Comparison of ENCODE assay signal across 18 cellular contexts in the genomic region with DNA sequence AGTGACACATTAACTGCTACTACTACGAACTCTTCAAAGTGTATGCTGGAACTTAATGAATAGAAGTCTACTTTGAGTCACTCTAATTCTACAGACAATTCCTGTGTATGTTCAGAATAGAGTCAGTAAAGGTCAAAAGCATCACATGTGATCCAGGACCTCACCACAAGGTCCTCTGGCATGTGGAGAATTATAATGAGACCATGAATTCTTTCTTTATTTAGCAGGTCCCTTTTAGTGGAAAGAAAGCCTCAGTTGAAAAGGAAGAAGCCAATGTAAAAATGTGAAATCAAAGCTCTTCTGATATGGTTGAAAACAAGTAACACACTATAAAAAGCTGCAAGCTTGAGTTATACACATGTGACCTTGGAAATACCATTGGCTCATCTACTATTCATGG.
DNase-seq lines count a peak whose midpoint lies in the region; TF ChIP-seq lines count a peak whose summit lies in the region.
"Had no signal": no experiment of that assay in that cellular context is flagged by ENCODE, and none has a peak within 500 bp of the region (broad histone marks: within the 10 kb centered on the region; RNA-seq: fewer than 3 reads in every experiment).

No MANE protein-coding gene starts in this region.

- H3K27ac ChIP-seq in colonic mucosa: no peak overlapping the region
- H3K27ac ChIP-seq: BLaER1 had no signal

- intact Hi-C loops in colonic mucosa (cut with DNase I): no loop called here

- no peaks in the 10 kb centered on the region for H3K27me3 Mint-ChIP-seq in progenitor cell of endocrine pancreas
- H3K27me3 Mint-ChIP-seq: CD4-positive, alpha-beta memory T cell; CD4-positive, CD25-positive, alpha-beta regulatory T cell; CD8-positive, alpha-beta memory T cell had no signal

- no peaks in the 10 kb centered on the region for H3K9me3 Mint-ChIP-seq in progenitor cell of endocrine pancreas (ENCODE audit: low read depth)

- H3K9me3 ChIP-seq in colonic mucosa: no peaks in the 10 kb centered on the region
- H3K9me3 ChIP-seq: BE2C, BLaER1, Caco-2 had no signal

- no peaks in the 10 kb centered on the region for H3K27me3 ChIP-seq in colonic mucosa
- H3K27me3 ChIP-seq: BE2C, BLaER1 had no signal

- H3K36me3 Mint-ChIP-seq in progenitor cell of endocrine pancreas (ENCODE audit: insufficient read depth): no peaks in the 10 kb centered on the region
- H3K36me3 Mint-ChIP-seq: CD14-positive monocyte; CD4-positive, alpha-beta memory T cell; CD4-positive, CD25-positive, alpha-beta regulatory T cell; CD8-positive, alpha-beta memory T cell had no signal

- no peak overlapping the region for H3K4me3 Mint-ChIP-seq in progenitor cell of endocrine pancreas (ENCODE audit: low read depth)
- H3K4me3 Mint-ChIP-seq: CD14-positive monocyte; CD4-positive, alpha-beta memory T cell; CD4-positive, CD25-positive, alpha-beta regulatory T cell; CD8-positive, alpha-beta memory T cell had no signal

- in situ Hi-C loops in SK-MEL-5 (cut with HindIII; ENCODE audit: low pct_unique_long_range_greater_than_20kb, low sequenced_read_pairs): no loop called here

- no peaks in the 10 kb centered on the region for H3K36me3 ChIP-seq in colonic mucosa
- H3K36me3 ChIP-seq: BE2C, BLaER1 had no signal

- peaks cover 19% of the 10 kb centered on the region for H3K4me1 Mint-ChIP-seq in progenitor cell of endocrine pancreas (ENCODE audit: low read depth)
- H3K4me1 Mint-ChIP-seq: CD14-positive monocyte; CD4-positive, alpha-beta memory T cell; CD4-positive, CD25-positive, alpha-beta regulatory T cell; CD8-positive, alpha-beta memory T cell had no signal

- no peak for TF ChIP-seq CTCF in progenitor cell of endocrine pancreas (IDR thresholded peaks at IDR 0.05; ENCODE audit: unreplicated experiment)
- no peak for TF ChIP-seq CTCF in colonic mucosa (IDR thresholded peaks at IDR 0.05)

- peak overlapping the region; percentile 22 for H3K27ac Mint-ChIP-seq in progenitor cell of endocrine pancreas
- H3K27ac Mint-ChIP-seq: CD14-positive monocyte; CD4-positive, alpha-beta memory T cell; CD4-positive, CD25-positive, alpha-beta regulatory T cell; CD8-positive, alpha-beta memory T cell had no signal

- no peaks in the 10 kb centered on the region for H3K4me1 ChIP-seq in colonic mucosa
- H3K4me1 ChIP-seq: BE2C, BLaER1, Caco-2 had no signal

- H3K9ac ChIP-seq in colonic mucosa (ENCODE audit: low read depth in 2 of 2, low read length in 2 of 2): no peak overlapping the region
- H3K9ac ChIP-seq: BLaER1 had no signal

- DNase-seq in SK-MEL-5 (ENCODE audit: low read depth, low spot score): peak; percentile 68
- no peak for DNase-seq in progenitor cell of endocrine pancreas (ENCODE audit: low spot score, unreplicated experiment)
- DNase-seq in activated CD4-positive, alpha-beta T cell treated with anti-CD3 and anti-CD28 coated beads, Interleukin-2, amount 50 U/mL, for 48 hours: no peak
- DNase-seq in colonic mucosa: no peak
- DNase-seq in stimulated activated CD4-positive, alpha-beta T cell treated with anti-CD3 and anti-CD28 coated beads, Interleukin-12 subunit alpha, Interleukin-12 subunit beta, amount 100 ng/mL, for 4 hours: no peak
- DNase-seq: 8988T; ACHN; BE2C; C1 segment of cervical spinal cord; Caco-2; Calu3; CD4-positive, alpha-beta memory T cell; CD4-positive, CD25-positive, alpha-beta regulatory T cell; CD8-positive, alpha-beta memory T cell; DMS79 treated with DMSO at 0.1 percent for 48 hours; GF-D8 had no signal

- no peak overlapping the region for H3K4me3 ChIP-seq in colonic mucosa
- H3K4me3 ChIP-seq: BLaER1 had no signal
